ENCODE assay signal across 25 cellular contexts in the genomic region with DNA sequence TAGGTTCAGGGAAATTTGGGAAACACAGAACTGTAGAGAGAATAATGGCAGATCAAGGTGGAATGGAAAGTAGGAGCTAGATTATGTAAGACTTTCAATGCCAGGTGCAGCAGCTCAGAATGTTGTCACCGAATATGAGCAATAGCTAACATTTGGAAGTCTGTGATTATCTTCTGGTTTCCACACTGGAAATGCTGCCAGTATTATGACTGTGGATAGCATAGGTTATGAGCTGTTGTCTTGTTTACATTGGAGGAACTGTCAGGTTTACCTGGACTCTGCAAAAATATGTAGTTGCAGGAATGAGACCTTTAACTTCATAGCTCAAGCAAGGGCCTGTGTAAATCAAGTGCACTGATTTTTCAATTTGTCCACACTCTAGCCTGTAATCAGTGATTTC.
"Had no signal": no experiment of that assay in that cellular context is flagged by ENCODE, and none has a peak within 500 bp of the region (broad histone marks: within the 10 kb centered on the region; RNA-seq: fewer than 3 reads in every experiment).

No MANE protein-coding gene starts in this region.

- H3K4me3 ChIP-seq: ascending aorta, coronary artery, dorsolateral prefrontal cortex, esophagus muscularis mucosa, gastroesophageal sphincter, heart right ventricle had no signal

- H3K9me3 ChIP-seq: ascending aorta, esophagus muscularis mucosa, gastroesophageal sphincter, heart right ventricle had no signal

- H3K36me3 ChIP-seq: ascending aorta, brain microvascular endothelial cell, esophagus muscularis mucosa, gastroesophageal sphincter, heart right ventricle had no signal

- DNase-seq: activated CD4-positive, alpha-beta memory T cell treated with anti-CD3 and anti-CD28 coated beads, Interleukin-2, amount 10 ng/mL, durations not matched to agents 7 days and 5 days; activated CD4-positive, alpha-beta T cell treated with anti-CD3 and anti-CD28 coated beads for 1 hour; activated CD4-positive, alpha-beta T cell treated with anti-CD3 and anti-CD28 coated beads for 4 hours; activated CD4-positive, alpha-beta T cell treated with anti-CD3 and anti-CD28 coated beads, Interleukin-2, amount 10 ng/mL, durations not matched to agents 7 days and 5 days; activated CD4-positive, alpha-beta T cell treated with anti-CD3 and anti-CD28 coated beads, Interleukin-2, amount 50 U/mL, for 4 hours; activated CD8-positive, alpha-beta memory T cell treated with anti-CD3 and anti-CD28 coated beads, Interleukin-2, amount 50 U/mL, for 48 hours; activated gamma-delta T cell; activated naive CD4-positive, alpha-beta T cell; activated naive CD4-positive, alpha-beta T cell treated with anti-CD3 and anti-CD28 coated beads, Interleukin-2, amount 10 ng/mL, durations not matched to agents 7 days and 5 days; activated naive CD8-positive, alpha-beta T cell treated with anti-CD3 and anti-CD28 coated beads, Interleukin-2, amount 10 ng/mL, durations not matched to agents 7 days and 5 days; activated T-cell treated with anti-CD3 and anti-CD28 coated beads for 4 hours; activated T-cell treated with anti-CD3 and anti-CD28 coated beads, Interleukin-2, amount 50 U/mL, for 24 hours; activated T-cell treated with anti-CD3 and anti-CD28 coated beads, Interleukin-2, amount 50 U/mL, for 72 hours; brain microvascular endothelial cell; dorsolateral prefrontal cortex; effector memory CD4-positive, alpha-beta T cell; endodermal cell; erythroblast; foreskin melanocyte; heart right ventricle; T-helper 2 cell had no signal

- H3K4me1 ChIP-seq: ascending aorta, esophagus muscularis mucosa, gastroesophageal sphincter, heart right ventricle had no signal

- H3K27ac ChIP-seq: ascending aorta, brain microvascular endothelial cell, coronary artery, dorsolateral prefrontal cortex, esophagus muscularis mucosa, gastroesophageal sphincter, heart right ventricle had no signal

- H3K27me3 ChIP-seq: ascending aorta, brain microvascular endothelial cell, esophagus muscularis mucosa, gastroesophageal sphincter had no signal
